27 cellular contexts compared by ENCODE assay signal in genomic region chr6:3076320-3076719, GRCh38. TPM values are rescaled to one million over a fixed set of nuclear protein-coding genes. Genes with fewer than 3 reads are reported as not detected.
DNase-seq lines count a peak whose midpoint lies in the region; ATAC-seq lines count a peak whose summit lies in the region.
"Had no signal": no experiment of that assay in that cellular context is flagged by ENCODE, and none has a peak within 500 bp of the region (broad histone marks: within the 10 kb centered on the region; RNA-seq: fewer than 3 reads in every experiment).

No MANE protein-coding gene starts in this region.

- no peak for DNase-seq in activated T-cell treated with anti-CD3 and anti-CD28 coated beads, Interleukin-2, amount 50 U/mL, for 72 hours
- no peak for DNase-seq in activated T-cell treated with anti-CD3 and anti-CD28 coated beads, Interleukin-2, amount 50 U/mL, for 1 hour
- DNase-seq in naive thymus-derived CD8-positive, alpha-beta T cell = no peak
- DNase-seq in HK-2 (ENCODE audit: unreplicated experiment) (no peak), Kasumi-1 (lab: John Stamatoyannopoulos, UW) (no peak)
- no peak for DNase-seq in activated naive CD4-positive, alpha-beta T cell treated with Interleukin-2 at 50 U/mL for 16 hours
- DNase-seq: activated CD4-positive, alpha-beta T cell treated with anti-CD3 and anti-CD28 coated beads for 1 hour; activated gamma-delta T cell treated with Interleukin-2 at 50 U/mL for 16 hours; central memory CD4-positive, alpha-beta T cell; dermis blood vessel endothelial cell; DMS 273 treated with DMSO at 0.1 percent for 48 hours; head of caudate nucleus; NCI-H1105; NCI-H187 treated with DMSO at 0.1 percent for 48 hours; NCI-H2171 treated with DMSO at 0.1 percent for 48 hours; NCI-H510A; stimulated activated CD4-positive, alpha-beta T cell treated with anti-CD3 and anti-CD28 coated beads, Interleukin-15, amount 100 ng/mL, for 24 hours; stimulated activated CD4-positive, alpha-beta T cell treated with anti-CD3 and anti-CD28 coated beads, Interleukin-4, amount 100 ng/mL, for 4 hours; transverse colon had no signal

- no peaks in the 10 kb centered on the region for H3K27me3 Mint-ChIP-seq in activated T-cell treated with anti-CD3 and anti-CD28 coated beads, Interleukin-2, amount 50 U/mL, for 72 hours (ENCODE audit: low read depth)
- no peaks in the 10 kb centered on the region for H3K27me3 Mint-ChIP-seq in activated T-helper 17 cell treated with anti-CD3 and anti-CD28 coated beads, Interleukin-2, amount 50 U/mL, for 72 hours
- no peaks in the 10 kb centered on the region for H3K27me3 Mint-ChIP-seq in naive thymus-derived CD8-positive, alpha-beta T cell

- H3K4me3 Mint-ChIP-seq in activated T-cell treated with anti-CD3 and anti-CD28 coated beads, Interleukin-2, amount 50 U/mL, for 72 hours = no peak overlapping the region
- peak overlapping the region; percentile 51 for H3K4me3 Mint-ChIP-seq in activated T-helper 17 cell treated with anti-CD3 and anti-CD28 coated beads, Interleukin-2, amount 50 U/mL, for 72 hours
- H3K4me3 Mint-ChIP-seq in naive thymus-derived CD8-positive, alpha-beta T cell = peak overlapping the region in 2 of 10 donors; percentile 68 to 82
- H3K4me3 Mint-ChIP-seq: nephron had no signal

- H3K36me3 Mint-ChIP-seq in activated T-cell treated with anti-CD3 and anti-CD28 coated beads, Interleukin-2, amount 50 U/mL, for 72 hours (ENCODE audit: insufficient read depth in 2 of 2) = peaks cover 14 to 28% of the 10 kb centered on the region in 2 donors
- peaks cover 61% of the 10 kb centered on the region for H3K36me3 Mint-ChIP-seq in activated T-helper 17 cell treated with anti-CD3 and anti-CD28 coated beads, Interleukin-2, amount 50 U/mL, for 72 hours (ENCODE audit: low read depth)
- H3K36me3 Mint-ChIP-seq in naive thymus-derived CD8-positive, alpha-beta T cell = peaks cover 12 to 64% (median 32%) of the 10 kb centered on the region in 3 donors

- no peak overlapping the region for H3K9ac ChIP-seq in HUES6 (ENCODE audit: low read length)

- ATAC-seq in activated T-cell treated with anti-CD3 and anti-CD28 coated beads, Interleukin-2, amount 50 U/mL, for 72 hours (replicated peaks in 1 of 2) = no peak
- ATAC-seq in activated T-helper 17 cell treated with anti-CD3 and anti-CD28 coated beads, Interleukin-2, amount 50 U/mL, for 72 hours (replicated peaks) = no peak
- ATAC-seq in naive thymus-derived CD8-positive, alpha-beta T cell = no peak
- ATAC-seq: A549, HCT116 had no signal

- no peak overlapping the region for H3K4me3 ChIP-seq in HUES6 (ENCODE audit: low read depth, low read length)
- H3K4me3 ChIP-seq: A549, esophagus muscularis mucosa, lung, SK-N-MC, transverse colon had no signal

- peaks cover 27% of the 10 kb centered on the region for H3K4me1 ChIP-seq in HUES6 (ENCODE audit: control insufficient read depth, insufficient read depth, low read length)

- POLR2A ChIA-PET in naive thymus-derived CD8-positive, alpha-beta T cell (lab: Charles Lee) = interaction anchor here (0.6 to 0.8 kb wide), 3 partner anchors 9 to 68 kb away, joined by 3 read pairs; no protein-coding TSS in a partner anchor

- peak overlapping the region; percentile 91 for H3K27ac Mint-ChIP-seq in activated T-cell treated with anti-CD3 and anti-CD28 coated beads, Interleukin-2, amount 50 U/mL, for 72 hours
- H3K27ac Mint-ChIP-seq in activated T-helper 17 cell treated with anti-CD3 and anti-CD28 coated beads, Interleukin-2, amount 50 U/mL, for 72 hours = peak overlapping the region; percentile 59
- H3K27ac Mint-ChIP-seq in naive thymus-derived CD8-positive, alpha-beta T cell = peak overlapping the region in 6 of 10 donors; percentile 9 to 85 (median 68)

- H3K36me3 ChIP-seq in HUES6 (ENCODE audit: control insufficient read depth, insufficient read depth, low read length) = peaks cover 55% of the 10 kb centered on the region

- H3K4me1 Mint-ChIP-seq in activated T-cell treated with anti-CD3 and anti-CD28 coated beads, Interleukin-2, amount 50 U/mL, for 72 hours (ENCODE audit: low read depth) = peaks cover 40% of the 10 kb centered on the region
- peaks cover 29% of the 10 kb centered on the region for H3K4me1 Mint-ChIP-seq in activated T-helper 17 cell treated with anti-CD3 and anti-CD28 coated beads, Interleukin-2, amount 50 U/mL, for 72 hours
- peaks cover 28 to 64% (median 51%) of the 10 kb centered on the region in 4 donors for H3K4me1 Mint-ChIP-seq in naive thymus-derived CD8-positive, alpha-beta T cell

- peaks cover 40% of the 10 kb centered on the region; the same call in 1 of the 2 replicates for H3K9me3 ChIP-seq in HUES6 (ENCODE audit: control insufficient read depth, insufficient read depth, low read depth, low read length)
- H3K9me3 ChIP-seq: A549, esophagus muscularis mucosa, transverse colon had no signal

- no peaks in the 10 kb centered on the region for H3K9me3 Mint-ChIP-seq in activated T-cell treated with anti-CD3 and anti-CD28 coated beads, Interleukin-2, amount 50 U/mL, for 72 hours
- no peaks in the 10 kb centered on the region for H3K9me3 Mint-ChIP-seq in activated T-helper 17 cell treated with anti-CD3 and anti-CD28 coated beads, Interleukin-2, amount 50 U/mL, for 72 hours
- no peaks in the 10 kb centered on the region for H3K9me3 Mint-ChIP-seq in naive thymus-derived CD8-positive, alpha-beta T cell
- H3K9me3 Mint-ChIP-seq: nephron had no signal

- H3K27me3 ChIP-seq in HUES6 (ENCODE audit: control insufficient read depth, insufficient read depth, low read length) = no peaks in the 10 kb centered on the region
- H3K27me3 ChIP-seq: esophagus muscularis mucosa, transverse colon had no signal

- H3K27ac ChIP-seq in HUES6 (ENCODE audit: low read depth, low read length) = peak overlapping the region; percentile 99
- H3K27ac ChIP-seq: A549, esophagus muscularis mucosa, SK-N-MC, transverse colon had no signal

RNA-seq across cellular contexts. Expression of gene RIPK1, which starts 8.0 kb away (rescaled TPM):
- total RNA-seq in activated T-cell treated with anti-CD3 and anti-CD28 coated beads, Interleukin-2, amount 50 U/mL, for 72 hours = 10 to 100 TPM; 21.9 to 23.6 TPM
- 10 to 100 TPM; 17.5 to 18.2 TPM for total RNA-seq in activated T-helper 17 cell treated with anti-CD3 and anti-CD28 coated beads, Interleukin-2, amount 50 U/mL, for 72 hours
- total RNA-seq in naive thymus-derived CD8-positive, alpha-beta T cell = 10 to 100 TPM; 31.0 to 35.3 TPM
- 10 to 100 TPM in 2 of 3 donors, 1 to 10 TPM in 1; 9.5 to 17.5 (median 11.2) TPM for polyA plus RNA-seq in naive thymus-derived CD8-positive, alpha-beta T cell

RNA-seq across cellular contexts. Expression of gene BPHL, which starts 42.2 kb away (rescaled TPM):
- 10 to 100 TPM; 12.5 to 14.8 TPM for total RNA-seq in activated T-cell treated with anti-CD3 and anti-CD28 coated beads, Interleukin-2, amount 50 U/mL, for 72 hours
- 1 to 10 TPM; 9.1 to 9.2 TPM for total RNA-seq in activated T-helper 17 cell treated with anti-CD3 and anti-CD28 coated beads, Interleukin-2, amount 50 U/mL, for 72 hours
- total RNA-seq in naive thymus-derived CD8-positive, alpha-beta T cell = 10 to 100 TPM; 11.3 to 15.7 TPM
- 10 to 100 TPM in 1 of 3 donors, 1 to 10 TPM in 2; 7.3 to 13.5 (median 8.7) TPM for polyA plus RNA-seq in naive thymus-derived CD8-positive, alpha-beta T cell
